In the genomic region with DNA sequence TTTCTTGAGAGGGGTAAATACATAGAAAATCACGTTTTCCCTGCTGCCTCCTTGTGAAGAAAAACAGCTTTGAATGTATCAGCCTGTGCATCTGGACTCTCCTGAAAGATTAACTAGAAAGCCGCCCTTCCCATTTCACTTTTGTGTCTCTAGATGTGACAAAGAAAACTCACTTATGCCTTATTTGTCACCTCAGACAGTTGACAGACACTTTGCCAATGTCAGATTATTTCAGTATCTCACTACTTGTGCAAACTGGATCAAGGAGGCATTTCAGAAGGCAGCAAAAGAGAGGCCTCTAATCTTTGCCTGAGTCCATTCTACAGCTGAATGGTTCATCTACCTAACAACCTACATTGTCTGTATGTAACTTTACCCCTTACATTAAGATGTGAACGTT, we compare ENCODE assay signal across 18 cellular contexts.
"Had no signal": no experiment of that assay in that cellular context is flagged by ENCODE, and none has a peak within 500 bp of the region (broad histone marks: within the 10 kb centered on the region; RNA-seq: fewer than 3 reads in every experiment).

No MANE protein-coding gene starts in this region.

- H3K27ac ChIP-seq: foreskin keratinocyte, left ventricle myocardium inferior, lower lobe of right lung, neutrophil, psoas muscle, right lobe of liver, spleen, testis, tibial nerve, upper lobe of right lung, vagina had no signal

- FAIRE-seq: kidney had no signal

- H3K4me1 ChIP-seq: foreskin keratinocyte, left ventricle myocardium inferior, lower lobe of right lung, psoas muscle, right lobe of liver, spleen, testis, tibial nerve, upper lobe of right lung, vagina had no signal

- H3K27me3 ChIP-seq: foreskin keratinocyte, neutrophil, right lobe of liver, testis, tibial nerve, upper lobe of right lung, vagina had no signal

- DNase-seq: effector memory CD8-positive, alpha-beta T cell; foreskin keratinocyte; kidney; left cardiac atrium; left ventricle myocardium inferior; lower lobe of right lung; natural killer cell; psoas muscle; right lobe of liver; spleen; stimulated activated CD4-positive, alpha-beta T cell treated with anti-CD3 and anti-CD28 coated beads, Interleukin-15, amount 100 ng/mL, for 24 hours; stimulated activated CD4-positive, alpha-beta T cell treated with anti-CD3 and anti-CD28 coated beads, Interleukin-1b, Interleukin-23, amount 100 ng/mL, for 48 hours; stimulated activated CD4-positive, alpha-beta T cell treated with anti-CD3 and anti-CD28 coated beads, Interleukin-4, amount 100 ng/mL, for 24 hours; testis; upper lobe of right lung had no signal

- H3K4me3 ChIP-seq: left ventricle myocardium inferior, lower lobe of right lung, psoas muscle, right lobe of liver, spleen, testis, tibial nerve, upper lobe of right lung, vagina had no signal

- H3K9me3 ChIP-seq: lower lobe of right lung, neutrophil, right lobe of liver, testis, tibial nerve, upper lobe of right lung, vagina had no signal

- H3K36me3 ChIP-seq: left ventricle myocardium inferior, lower lobe of right lung, neutrophil, right lobe of liver, spleen, tibial nerve, upper lobe of right lung, vagina had no signal
